Comparison of ENCODE assay signal across 8 cellular contexts in the genomic region with DNA sequence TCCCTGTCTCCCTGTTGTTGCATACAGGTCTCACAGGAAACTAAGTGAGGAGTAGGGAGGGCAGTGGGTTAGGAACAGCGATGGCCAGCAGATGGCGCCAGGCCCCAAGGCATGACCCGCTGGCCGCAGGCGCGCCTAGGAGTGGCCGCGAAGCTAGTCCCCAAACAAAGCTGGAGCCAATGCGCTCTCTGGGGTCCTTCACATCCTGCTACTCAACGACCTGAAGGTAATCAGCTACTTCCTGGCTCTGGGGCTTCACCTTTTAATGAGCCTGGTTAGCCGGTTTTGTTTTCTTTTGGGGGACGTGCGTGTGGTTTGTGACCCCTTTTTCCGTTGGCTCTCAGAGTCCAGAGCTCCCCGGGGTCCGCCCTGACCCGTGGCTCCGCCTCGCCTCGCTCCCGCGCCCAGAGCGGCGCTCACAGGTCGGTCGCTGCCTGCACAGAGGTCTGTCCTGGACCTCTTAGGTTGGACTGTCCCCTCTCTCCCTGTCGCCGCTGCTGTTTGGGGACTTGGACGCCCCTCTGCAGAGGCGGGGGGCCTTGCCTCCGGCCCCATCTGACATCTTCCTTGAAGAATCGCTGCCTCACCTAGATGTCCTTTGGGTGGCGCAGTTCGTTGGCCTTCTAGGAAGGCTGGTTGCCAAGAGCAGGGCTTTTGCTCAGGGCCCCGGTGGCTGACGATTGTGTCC.
DNase-seq lines count a peak whose midpoint lies in the region; ATAC-seq and TF ChIP-seq lines count a peak whose summit lies in the region.

No MANE protein-coding gene starts in this region.

- peak overlapping the region; percentile 97 for H2AFZ ChIP-seq in ACC112 (ENCODE audit: low read length, unreplicated experiment)

- H3K9me3 ChIP-seq in right lobe of liver = no peaks in the 10 kb centered on the region

- under 1% methylated on average over 21 of the region's 36 CpGs for WGBS in right lobe of liver (ENCODE audit: insufficient coverage, low coverage, low lambda C conversion rate, missing lambda C conversion rate)

- H3K4me3 ChIP-seq in ACC112 (ENCODE audit: low read depth, low read length) (peak overlapping the region; percentile 82), right lobe of liver (peak overlapping the region; percentile 32 to 57 (median 47))

- ATAC-seq in GM18505 (IDR thresholded peaks at IDR 0.05; ENCODE audit: unreplicated experiment) (peak; percentile 85), HG03103 (IDR thresholded peaks at IDR 0.05; ENCODE audit: low read depth, unreplicated experiment) (peak; percentile 82), right lobe of liver (peak; percentile 94 to 99 (median 98))

- TF ChIP-seq CTCF in right lobe of liver (IDR thresholded peaks at IDR 0.05) = peak; percentile 93 to 95 (median 94)

- intact Hi-C loops in right lobe of liver (cut with DNase I) = loop anchor here (5.0 to 10.0 kb wide), 5 partner anchors 377 to 623 kb away; a partner anchor contains a TSS

- H3K27ac ChIP-seq in ACC112 (ENCODE audit: low read depth, low read length) (no peak overlapping the region), right lobe of liver (no peak overlapping the region)

- DNase-seq in NCI-H510A treated with DMSO at 0.1 percent for 48 hours (lab: John Stamatoyannopoulos, UW) (peak; percentile 75), dermis microvascular lymphatic vessel endothelial cell (ENCODE audit: low read depth in 2 of 2) (peak; percentile 36 to 69), right lobe of liver (peak; percentile 87 to 89 (median 88))
- peak; percentile 76 for DNase-seq in activated CD4-positive, alpha-beta T cell treated with anti-CD3 and anti-CD28 coated beads, Interleukin-2, amount 50 U/mL, for 1 hour
- DNase-seq in stimulated activated CD4-positive, alpha-beta T cell treated with anti-CD3 and anti-CD28 coated beads, Interleukin-4, amount 100 ng/mL, for 1 hour = peak; percentile 81

- 0 out of 2 replicates have a peak, but pooled peaks cover 3% of the 10 kb centered on the region for H3K27me3 ChIP-seq in ACC112 (ENCODE audit: insufficient read depth, low read length)
- no peaks in the 10 kb centered on the region for H3K27me3 ChIP-seq in right lobe of liver

- no peaks in the 10 kb centered on the region for H3K79me2 ChIP-seq in ACC112 (ENCODE audit: control insufficient read depth, insufficient read depth, low read length, unreplicated experiment)

- TF ChIP-seq POLR2A in GM18505 (IDR thresholded peaks at IDR 0.05; ENCODE audit: borderline replicate concordance, extremely low read depth, insufficient read depth, insufficient read length) (no peak), right lobe of liver (IDR thresholded peaks at IDR 0.05) (no peak)

- H3K36me3 ChIP-seq in ACC112 (ENCODE audit: insufficient read depth, low read length) = no peaks in the 10 kb centered on the region
- H3K36me3 ChIP-seq in right lobe of liver = no peaks in the 10 kb centered on the region

- H3K4me1 ChIP-seq in ACC112 (ENCODE audit: control insufficient read depth, insufficient read depth, low read length, unreplicated experiment) (peaks cover 3% of the 10 kb centered on the region), right lobe of liver (peaks cover 0 to 3% (median 0%) of the 10 kb centered on the region in 4 donors)
